19 cellular contexts compared by ENCODE assay signal in the genomic region with DNA sequence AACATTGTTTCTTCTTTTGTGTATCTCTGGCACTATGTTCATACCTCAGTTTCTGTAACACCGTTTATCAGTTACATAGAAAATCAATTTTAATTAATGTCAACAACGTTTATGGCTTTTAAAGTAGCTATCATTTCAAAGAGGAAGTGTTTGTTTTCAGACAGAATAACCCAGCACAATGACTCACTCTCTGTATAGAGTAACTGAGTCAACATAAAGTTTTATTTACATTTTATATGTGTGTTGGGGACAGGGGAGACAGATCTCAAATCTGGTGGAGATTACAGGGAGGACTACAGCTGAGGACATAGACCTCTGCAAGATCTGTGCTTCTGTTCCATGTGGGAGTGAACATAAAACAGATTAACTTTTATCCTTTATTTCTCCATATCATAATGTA.
A peak's percentile ranks its signal among the peaks of the same experiment; 100 is the strongest.
DNase-seq lines count a peak whose midpoint lies in the region; TF ChIP-seq lines count a peak whose summit lies in the region.
"Had no signal": no experiment of that assay in that cellular context is flagged by ENCODE, and none has a peak within 500 bp of the region (broad histone marks: within the 10 kb centered on the region; RNA-seq: fewer than 3 reads in every experiment).

No MANE protein-coding gene starts in this region.

- peaks cover 2% of the 10 kb centered on the region for H3K27me3 Mint-ChIP-seq in endothelial cell (ENCODE audit: unreplicated experiment)
- H3K27me3 Mint-ChIP-seq: naive B cell had no signal

- no peak overlapping the region for H3K27ac Mint-ChIP-seq in endothelial cell (ENCODE audit: unreplicated experiment)
- H3K27ac Mint-ChIP-seq: CD14-positive monocyte, naive B cell had no signal

- DNase-seq in DMS53 (lab: John Stamatoyannopoulos, UW): peak; percentile 71
- peak; percentile 27 for DNase-seq in LNCaP clone FGC (ENCODE audit: low read depth)
- peak; percentile 36 for DNase-seq in NCI-H345 treated with DMSO at 0.1 percent for 48 hours (lab: John Stamatoyannopoulos, UW; ENCODE audit: unreplicated experiment)
- peak; percentile 6 for DNase-seq in choroid plexus epithelial cell (ENCODE audit: low read depth)
- DNase-seq in retina: no peak
- no peak for DNase-seq in endothelial cell (ENCODE audit: low spot score)
- DNase-seq in DMS114 treated with DMSO at 0.1 percent for 48 hours (lab: John Stamatoyannopoulos, UW; ENCODE audit: unreplicated experiment): no peak
- no peak for DNase-seq in NK-92 treated with Interleukin-12 subunit alpha and Interleukin-12 subunit beta, amount 100 ng/mL, for 24 hours (lab: John Stamatoyannopoulos, UW)
- DNase-seq: activated naive CD4-positive, alpha-beta T cell treated with Interleukin-2 at 50 U/mL for 16 hours; activated T-cell treated with anti-CD3 and anti-CD28 coated beads, Interleukin-2, amount 50 U/mL, for 4 hours; cortex of kidney; DMS79; glutamatergic neuron; naive B cell; occipital lobe; stimulated activated naive CD4-positive, alpha-beta T cell; testis had no signal

- H3K9me3 Mint-ChIP-seq in endothelial cell (ENCODE audit: unreplicated experiment): no peaks in the 10 kb centered on the region

- no peak for TF ChIP-seq CTCF in LNCaP clone FGC (IDR thresholded peaks at IDR 0.05; ENCODE audit: control insufficient read depth, extremely low read depth, insufficient read depth)
- TF ChIP-seq CTCF in choroid plexus epithelial cell (conservative IDR thresholded peaks at IDR 0.05; ENCODE audit: low read depth, low read length): no peak
- no peak for TF ChIP-seq CTCF in endothelial cell (IDR thresholded peaks at IDR 0.05; ENCODE audit: unreplicated experiment)

- H3K4me3 ChIP-seq in LNCaP clone FGC (ENCODE audit: low read depth, low read length) (no peak overlapping the region), choroid plexus epithelial cell (ENCODE audit: low read depth, low read length) (no peak overlapping the region)
- H3K4me3 ChIP-seq: skin epidermis, testis had no signal

- no peaks in the 10 kb centered on the region for H3K36me3 Mint-ChIP-seq in endothelial cell (ENCODE audit: low read depth, unreplicated experiment)
- H3K36me3 Mint-ChIP-seq: CD14-positive monocyte, naive B cell had no signal

- H3K4me1 Mint-ChIP-seq in endothelial cell (ENCODE audit: unreplicated experiment): peaks cover 3% of the 10 kb centered on the region
- H3K4me1 Mint-ChIP-seq: CD14-positive monocyte, naive B cell had no signal

- no peak overlapping the region for H3K4me3 Mint-ChIP-seq in endothelial cell (ENCODE audit: unreplicated experiment)
- H3K4me3 Mint-ChIP-seq: activated T-cell treated with anti-CD3 and anti-CD28 coated beads, Interleukin-2, amount 50 U/mL, for 4 hours; CD14-positive monocyte; naive B cell had no signal

Comparison
In these comparisons a context has a peak if more than half of its experiments do, and no peak if none do; other contexts are left out.
1. DNase-seq: peak in DMS53 (single experiment), LNCaP clone FGC (single experiment), NCI-H345 treated with DMSO at 0.1 percent for 48 hours (single experiment) and choroid plexus epithelial cell (single experiment); none in retina (single experiment), endothelial cell (single experiment), DMS114 treated with DMSO at 0.1 percent for 48 hours (single experiment) and NK-92 treated with Interleukin-12 subunit alpha and Interleukin-12 subunit beta, amount 100 ng/mL, for 24 hours (single experiment).